ENCODE assay signal across 7 cellular contexts in the genomic region with DNA sequence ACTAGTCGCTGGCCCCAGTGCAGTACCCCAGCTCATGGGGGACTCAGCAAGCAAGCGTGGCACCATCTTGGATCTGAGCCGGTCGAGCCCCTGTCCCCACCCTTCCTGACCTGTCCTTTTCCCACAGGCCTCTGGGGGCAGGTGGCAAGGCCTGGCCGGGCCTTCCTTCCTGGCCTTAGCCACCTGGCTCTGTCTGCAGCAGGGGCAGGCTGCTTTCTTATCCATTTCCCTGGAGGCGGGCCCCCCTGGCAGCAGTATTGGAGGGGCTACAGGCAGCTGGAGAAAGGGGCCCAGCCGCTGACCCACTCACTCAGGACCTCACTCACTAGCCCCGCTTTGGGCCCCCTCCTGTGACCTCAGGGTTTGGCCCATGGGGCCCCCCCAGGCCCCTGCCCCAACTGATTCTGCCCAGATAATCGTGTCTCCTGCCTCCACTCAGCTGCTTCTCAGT. TPM values are rescaled to one million over a fixed set of nuclear protein-coding genes. Genes with fewer than 3 reads are reported as not detected.
A peak's percentile ranks its signal among the peaks of the same experiment; 100 is the strongest.
DNase-seq lines count a peak whose midpoint lies in the region; ATAC-seq, FAIRE-seq and TF ChIP-seq lines count a peak whose summit lies in the region.
"Not testable (repeated sequence)": the region's sequence is repeated elsewhere in the genome, so short reads cannot be mapped to it uniquely, and the experiment has no call there.

No MANE protein-coding gene starts in this region.

- peaks cover 16% of the 10 kb centered on the region for H3K4me1 Mint-ChIP-seq in Calu3 (ENCODE audit: low read depth, unreplicated experiment)
- H3K4me1 Mint-ChIP-seq in activated naive CD4-positive, alpha-beta T cell treated with anti-CD3 and anti-CD28 coated beads for 36 hours (ENCODE audit: low read depth) = peaks cover 31% of the 10 kb centered on the region
- not testable (repeated sequence) for H3K4me1 Mint-ChIP-seq in type B pancreatic cell (ENCODE audit: unreplicated experiment)

- H3K9me3 ChIP-seq in mammary epithelial cell (replicated peaks; ENCODE audit: insufficient read depth, low read length); HepG2 (ENCODE audit: low read length); osteoblast (ENCODE audit: low read depth, low read length): not testable (repeated sequence)

- H3K27me3 ChIP-seq in mammary epithelial cell (ENCODE audit: insufficient read depth, low read length); HepG2 (ENCODE audit: control insufficient read depth in 1 of 2, insufficient read depth in 2 of 2, low read length in 2 of 2); osteoblast (ENCODE audit: insufficient read depth, low read length): not testable (repeated sequence)

- not testable (repeated sequence) for FAIRE-seq in HepG2 (lab: Jason Lieb, UNC)

- intact Hi-C loops in Calu3 (cut with micrococcal nuclease; ENCODE audit: unreplicated experiment); activated naive CD4-positive, alpha-beta T cell treated with anti-CD3 and anti-CD28 coated beads for 36 hours (cut with micrococcal nuclease); mammary epithelial cell (cut with micrococcal nuclease); HepG2 (cut with micrococcal nuclease; ENCODE audit: unreplicated experiment): not testable (repeated sequence)

- H3K9me3 Mint-ChIP-seq in Calu3 (ENCODE audit: low read depth, unreplicated experiment); activated naive CD4-positive, alpha-beta T cell treated with anti-CD3 and anti-CD28 coated beads for 36 hours; type B pancreatic cell: not testable (repeated sequence)

- DNase-seq in Calu3; RWPE1 (ENCODE audit: low spot score); activated naive CD4-positive, alpha-beta T cell treated with anti-CD3 and anti-CD28 coated beads for 36 hours; mammary epithelial cell; HepG2 (ENCODE audit: low spot score); type B pancreatic cell (ENCODE audit: extremely low spot score, unreplicated experiment): not testable (repeated sequence)
- DNase-seq in osteoblast (ENCODE audit: insufficient read length, low spot score, missing footprints) = peak; percentile 39

- TF ChIP-seq EP300 in HepG2 (IDR thresholded peaks at IDR 0.05; ENCODE audit: low read depth in 2 of 2, low read length in 2 of 2); HepG2 (CRISPR knock-in tag; IDR thresholded peaks at IDR 0.05; ENCODE audit: borderline replicate concordance): not testable (repeated sequence)

- H3K27ac Mint-ChIP-seq in Calu3 (ENCODE audit: unreplicated experiment) = peak overlapping the region; percentile 77
- H3K27ac Mint-ChIP-seq in activated naive CD4-positive, alpha-beta T cell treated with anti-CD3 and anti-CD28 coated beads for 36 hours = peak overlapping the region; percentile 37
- not testable (repeated sequence) for H3K27ac Mint-ChIP-seq in type B pancreatic cell

- not testable (repeated sequence) for H3K4me2 ChIP-seq in mammary epithelial cell (ENCODE audit: insufficient read depth, low read depth, low read length); HepG2 (ENCODE audit: low read depth, low read length); osteoblast (ENCODE audit: insufficient read depth, low read length)

- H3K36me3 ChIP-seq in mammary epithelial cell (ENCODE audit: insufficient read depth, low read length) = not testable (repeated sequence)
- H3K36me3 ChIP-seq in HepG2 (replicated peaks in 1 of 2; ENCODE audit: control insufficient read depth in 1 of 2, insufficient read depth in 2 of 2, low read length in 2 of 2) (peaks cover 16 to 44% of the 10 kb centered on the region in 2 experiments; a peak in 4 of 5 replicates), osteoblast (ENCODE audit: insufficient read depth, low read length) (peaks cover 37% of the 10 kb centered on the region)

- peak overlapping the region; percentile 98 for H3K27ac ChIP-seq in RWPE1
- not testable (repeated sequence) for H3K27ac ChIP-seq in mammary epithelial cell (ENCODE audit: insufficient read depth, low read depth, low read length); HepG2 (ENCODE audit: extremely low read length, insufficient read depth, low read length); osteoblast (ENCODE audit: low read depth, low read length)

- dilution Hi-C loops in mammary epithelial cell (cut with HindIII; ENCODE audit: low sequenced_read_pairs) = not testable (repeated sequence)

- H2AFZ ChIP-seq in mammary epithelial cell (ENCODE audit: low read depth, low read length); HepG2 (ENCODE audit: low read length); osteoblast (ENCODE audit: low read length): not testable (repeated sequence)

- not testable (repeated sequence) for H3K4me3 Mint-ChIP-seq in Calu3 (ENCODE audit: low read depth, unreplicated experiment); activated naive CD4-positive, alpha-beta T cell treated with anti-CD3 and anti-CD28 coated beads for 36 hours
- peak overlapping the region; percentile 28 for H3K4me3 Mint-ChIP-seq in type B pancreatic cell

- not testable (repeated sequence) for H3K27me3 Mint-ChIP-seq in Calu3 (ENCODE audit: unreplicated experiment); activated naive CD4-positive, alpha-beta T cell treated with anti-CD3 and anti-CD28 coated beads for 36 hours (ENCODE audit: low read depth); type B pancreatic cell

- not testable (repeated sequence) for H4K20me1 ChIP-seq in mammary epithelial cell (ENCODE audit: insufficient read depth, low read length); HepG2 (ENCODE audit: insufficient read depth, low read length); osteoblast (ENCODE audit: insufficient read depth, low read length)

- H3K79me2 ChIP-seq in mammary epithelial cell (ENCODE audit: insufficient read depth, low read length) = peaks cover 48% of the 10 kb centered on the region
- peaks cover 29% of the 10 kb centered on the region for H3K79me2 ChIP-seq in HepG2 (ENCODE audit: insufficient read depth, low read length)
- H3K79me2 ChIP-seq in osteoblast (ENCODE audit: insufficient read depth, low read length) = peaks cover 27% of the 10 kb centered on the region

- TF ChIP-seq POLR2A in HepG2 (IDR thresholded peaks at IDR 0.05; ENCODE audit: insufficient read depth in 1 of 2, low read depth in 2 of 2, low read length in 2 of 2) = not testable (repeated sequence)

- H3K4me1 ChIP-seq in mammary epithelial cell (ENCODE audit: insufficient read depth, low read length) (peaks cover 41% of the 10 kb centered on the region), HepG2 (ENCODE audit: insufficient read depth, low read length) (peaks cover 44% of the 10 kb centered on the region), osteoblast (ENCODE audit: insufficient read depth, low read length) (peaks cover 27% of the 10 kb centered on the region)

- TF ChIP-seq RAD21 in HepG2 (CRISPR knock-in tag; IDR thresholded peaks at IDR 0.05) = not testable (repeated sequence)

- H3K36me3 Mint-ChIP-seq in Calu3 (ENCODE audit: insufficient read depth, unreplicated experiment) = peaks cover 95% of the 10 kb centered on the region
- not testable (repeated sequence) for H3K36me3 Mint-ChIP-seq in activated naive CD4-positive, alpha-beta T cell treated with anti-CD3 and anti-CD28 coated beads for 36 hours (ENCODE audit: low read depth); type B pancreatic cell

- TF ChIP-seq CTCF in Calu3 (IDR thresholded peaks at IDR 0.05; ENCODE audit: unreplicated experiment); RWPE1 (conservative IDR thresholded peaks at IDR 0.05; ENCODE audit: low read depth); mammary epithelial cell (conservative IDR thresholded peaks at IDR 0.05 in 1 of 2, IDR thresholded peaks at IDR 0.05 in 1 of 2; ENCODE audit: extremely low read depth in 1 of 2, insufficient read depth in 1 of 2, low read depth in 1 of 2, low read length in 2 of 2); HepG2 (CRISPR knock-in tag; IDR thresholded peaks at IDR 0.05); osteoblast (IDR thresholded peaks at IDR 0.05; ENCODE audit: extremely low read depth, low read depth, low read length); type B pancreatic cell (conservative IDR thresholded peaks at IDR 0.05): not testable (repeated sequence)

- 90% methylated on average over 2 of the region's 9 CpGs for WGBS in mammary epithelial cell (ENCODE audit: low coverage, missing lambda C conversion rate)
- 89% methylated on average over 7 of the region's 9 CpGs for WGBS in HepG2 (ENCODE audit: low lambda C conversion rate)

- H3K4me3 ChIP-seq in mammary epithelial cell (replicated peaks in 1 of 3; ENCODE audit: insufficient read depth in 1 of 3, low read depth in 2 of 3, low read length in 3 of 3); HepG2 (replicated peaks in 1 of 3; ENCODE audit: insufficient read depth in 1 of 3, low read depth in 2 of 3, low read length in 3 of 3); osteoblast (ENCODE audit: insufficient read depth, low read length): not testable (repeated sequence)

- ATAC-seq in HepG2 = not testable (repeated sequence)

- POLR2A ChIA-PET in RWPE1 (lab: Yijun Ruan, JAX; ENCODE audit: low non-redundant PET) = not testable (repeated sequence)
- POLR2A ChIA-PET in HepG2 (lab: Yijun Ruan, JAX) = interaction anchor here (0.6 to 10.9 kb wide), 2 partner anchors 17 to 31 kb away, joined by 3 to 154 read pairs; a partner anchor contains a TSS

- CTCF ChIA-PET in Calu3 (lab: Charles Lee) = interaction anchor here (0.7 kb wide), 1 partner anchor 748 kb away, joined by 3 read pairs; no protein-coding TSS in a partner anchor
- CTCF ChIA-PET in RWPE1 (lab: Yijun Ruan, JAX); activated naive CD4-positive, alpha-beta T cell treated with anti-CD3 and anti-CD28 coated beads for 36 hours (lab: Charles Lee); mammary epithelial cell (lab: Charles Lee; ENCODE audit: low non-redundant PET); HepG2 (lab: Yijun Ruan, JAX; ENCODE audit: low intra/inter-chr PET ratio, low total read pairs): not testable (repeated sequence)

- BruUV-seq in Calu3 (replicated peaks; lab: Mats Ljungman, UMichigan) = TSS peak; percentile 18
- BruUV-seq in mammary epithelial cell (replicated peaks; lab: Mats Ljungman, UMichigan) = TSS peak; percentile 26
- BruUV-seq in HepG2 (replicated peaks; lab: Mats Ljungman, UMichigan) = TSS peak; percentile 43

- in situ Hi-C loops in mammary epithelial cell (cut with MboI; ENCODE audit: low sequenced_read_pairs in 2 of 2); HepG2 (cut with HindIII; ENCODE audit: extremely low pct_ligation_motif_present, low pct_unique_long_range_greater_than_20kb): not testable (repeated sequence)

- not testable (repeated sequence) for H3K9ac ChIP-seq in mammary epithelial cell (ENCODE audit: insufficient read depth, low read length); HepG2 (ENCODE audit: insufficient read depth, low read depth, low read length)

RNA-seq across cellular contexts. Expression of a gene that starts 3.8 kb away (rescaled TPM):
- total RNA-seq in Calu3 (2022) (52.0 and 66.5 TPM in 2 replicates), mammary epithelial cell (10 to 100 TPM; 81.5 to 89.8 TPM), HepG2 (2016; rRNA removed; fragmentation: Illumina TruSeq; extraction: Trizol) (73.2 and 90.3 TPM in 2 replicates), osteoblast (28.3 and 36.9 TPM in 2 replicates), type B pancreatic cell (ENCODE audit: low replicate concordance) (83.6 and 113 TPM in 2 replicates)
- total RNA-seq in activated naive CD4-positive, alpha-beta T cell treated with anti-CD3 and anti-CD28 coated beads for 36 hours = 10 to 100 TPM; 48.1 to 49.7 TPM
- polyA plus RNA-seq in mammary epithelial cell (107 TPM), HepG2 (2011; rRNA removed) (72.1 and 96.1 TPM in 2 replicates)
- polyA minus RNA-seq in mammary epithelial cell = 91.3 TPM
- 20.4 and 23.5 TPM in 2 replicates for total RNA-seq in HepG2 (2016; cell fraction: cytosol; rRNA removed; fragmentation: Illumina TruSeq; extraction: Trizol; ENCODE audit: low read depth)
- total RNA-seq in HepG2 (2016; cell fraction: insoluble cytoplasmic fraction; rRNA removed; fragmentation: Illumina TruSeq; extraction: Trizol) = 74.2 and 88.0 TPM in 2 replicates
- total RNA-seq in HepG2 (2016; cell fraction: membrane; rRNA removed; fragmentation: Illumina TruSeq; extraction: Trizol) = 42.0 and 50.1 TPM in 2 replicates
- total RNA-seq in HepG2 (2016; cell fraction: nucleus; rRNA removed; fragmentation: Illumina TruSeq; extraction: Trizol) = 32.9 and 38.9 TPM in 2 replicates
- polyA plus RNA-seq in HepG2 (2011; cell fraction: cytosol; rRNA removed) = 70.6 and 104 TPM in 2 replicates
- polyA plus RNA-seq in HepG2 (2011; cell fraction: nucleus; rRNA removed) = 134 and 140 TPM in 2 replicates
- 47.7 and 58.7 TPM in 2 replicates for polyA plus RNA-seq in HepG2 (2012)
- polyA plus RNA-seq in HepG2 (2016; cell fraction: cytosol; fragmentation: Illumina TruSeq; extraction: Trizol; ENCODE audit: low read depth) = 28.9 and 30.0 TPM in 2 replicates
- 113 and 115 TPM in 2 replicates for polyA plus RNA-seq in HepG2 (2016; cell fraction: insoluble cytoplasmic fraction; fragmentation: Illumina TruSeq; extraction: Trizol; ENCODE audit: low read depth)
- polyA plus RNA-seq in HepG2 (2016; cell fraction: membrane; fragmentation: Illumina TruSeq; extraction: Trizol; ENCODE audit: low read depth) = 43.7 and 45.0 TPM in 2 replicates
- 67.4 and 74.9 TPM in 2 replicates for polyA plus RNA-seq in HepG2 (2016; cell fraction: nucleus; fragmentation: Illumina TruSeq; extraction: Trizol; ENCODE audit: insufficient read depth, low read depth)
- 58.0 and 75.1 TPM in 2 replicates for polyA minus RNA-seq in HepG2 (2011; rRNA and poly(A)+ RNA removed; ENCODE audit: low replicate concordance)
- 39.7 and 48.1 TPM in 2 replicates for polyA minus RNA-seq in HepG2 (2011; cell fraction: cytosol; rRNA and poly(A)+ RNA removed)
- 17.4 and 26.0 TPM in 2 replicates for polyA minus RNA-seq in HepG2 (2011; cell fraction: nucleus; rRNA and poly(A)+ RNA removed)

RNA-seq across cellular contexts. Expression of a gene that starts 5.8 kb away (rescaled TPM):
- total RNA-seq in Calu3 (2022) (76.7 and 97.9 TPM in 2 replicates), mammary epithelial cell (10 to 100 TPM; 24.2 to 84.5 TPM), HepG2 (2016; rRNA removed; fragmentation: Illumina TruSeq; extraction: Trizol) (85.2 and 86.6 TPM in 2 replicates), osteoblast (11.8 and 13.4 TPM in 2 replicates), type B pancreatic cell (ENCODE audit: low replicate concordance) (39.0 and 47.7 TPM in 2 replicates)
- total RNA-seq in activated naive CD4-positive, alpha-beta T cell treated with anti-CD3 and anti-CD28 coated beads for 36 hours = 10 to 100 TPM; 19.7 to 23.1 TPM
- polyA plus RNA-seq in mammary epithelial cell (98.7 TPM), HepG2 (2011; rRNA removed) (88.4 and 99.0 TPM in 2 replicates)
- 64.5 TPM for polyA minus RNA-seq in mammary epithelial cell
- 19.0 and 24.8 TPM in 2 replicates for total RNA-seq in HepG2 (2016; cell fraction: cytosol; rRNA removed; fragmentation: Illumina TruSeq; extraction: Trizol; ENCODE audit: low read depth)
- total RNA-seq in HepG2 (2016; cell fraction: insoluble cytoplasmic fraction; rRNA removed; fragmentation: Illumina TruSeq; extraction: Trizol) = 88.8 and 91.0 TPM in 2 replicates
- total RNA-seq in HepG2 (2016; cell fraction: membrane; rRNA removed; fragmentation: Illumina TruSeq; extraction: Trizol) = 28.1 and 32.1 TPM in 2 replicates
- 43.6 and 54.4 TPM in 2 replicates for total RNA-seq in HepG2 (2016; cell fraction: nucleus; rRNA removed; fragmentation: Illumina TruSeq; extraction: Trizol)
- polyA plus RNA-seq in HepG2 (2011; cell fraction: cytosol; rRNA removed) = 95.8 and 105 TPM in 2 replicates
- 168 and 180 TPM in 2 replicates for polyA plus RNA-seq in HepG2 (2011; cell fraction: nucleus; rRNA removed)
- polyA plus RNA-seq in HepG2 (2012) = 46.4 and 46.8 TPM in 2 replicates
- polyA plus RNA-seq in HepG2 (2016; cell fraction: cytosol; fragmentation: Illumina TruSeq; extraction: Trizol; ENCODE audit: low read depth) = 12.7 and 14.4 TPM in 2 replicates
- 75.6 and 81.5 TPM in 2 replicates for polyA plus RNA-seq in HepG2 (2016; cell fraction: insoluble cytoplasmic fraction; fragmentation: Illumina TruSeq; extraction: Trizol; ENCODE audit: low read depth)
- 19.5 and 21.9 TPM in 2 replicates for polyA plus RNA-seq in HepG2 (2016; cell fraction: membrane; fragmentation: Illumina TruSeq; extraction: Trizol; ENCODE audit: low read depth)
- polyA plus RNA-seq in HepG2 (2016; cell fraction: nucleus; fragmentation: Illumina TruSeq; extraction: Trizol; ENCODE audit: insufficient read depth, low read depth) = 96.1 and 107 TPM in 2 replicates
- polyA minus RNA-seq in HepG2 (2011; rRNA and poly(A)+ RNA removed; ENCODE audit: low replicate concordance) = 60.0 and 64.5 TPM in 2 replicates
- polyA minus RNA-seq in HepG2 (2011; cell fraction: cytosol; rRNA and poly(A)+ RNA removed) = 19.9 and 28.0 TPM in 2 replicates
- 31.8 and 36.4 TPM in 2 replicates for polyA minus RNA-seq in HepG2 (2011; cell fraction: nucleus; rRNA and poly(A)+ RNA removed)

RNA-seq across cellular contexts. Expression of a gene that starts 16.5 kb away (rescaled TPM):
- total RNA-seq in Calu3 (2022) (30.6 and 33.0 TPM in 2 replicates), mammary epithelial cell (10 to 100 TPM; 39.7 to 44.0 TPM), HepG2 (2016; rRNA removed; fragmentation: Illumina TruSeq; extraction: Trizol) (37.3 and 44.9 TPM in 2 replicates), osteoblast (29.8 and 31.1 TPM in 2 replicates), type B pancreatic cell (ENCODE audit: low replicate concordance) (71.1 and 113 TPM in 2 replicates)
- 10 to 100 TPM; 73.8 to 75.1 TPM for total RNA-seq in activated naive CD4-positive, alpha-beta T cell treated with anti-CD3 and anti-CD28 coated beads for 36 hours
- polyA plus RNA-seq in mammary epithelial cell (45.9 TPM), HepG2 (2011; rRNA removed) (26.6 and 28.0 TPM in 2 replicates)
- 3.9 TPM for polyA minus RNA-seq in mammary epithelial cell
- 6.6 and 7.1 TPM in 2 replicates for total RNA-seq in HepG2 (2016; cell fraction: cytosol; rRNA removed; fragmentation: Illumina TruSeq; extraction: Trizol; ENCODE audit: low read depth)
- 39.7 and 44.6 TPM in 2 replicates for total RNA-seq in HepG2 (2016; cell fraction: insoluble cytoplasmic fraction; rRNA removed; fragmentation: Illumina TruSeq; extraction: Trizol)
- 24.7 and 27.8 TPM in 2 replicates for total RNA-seq in HepG2 (2016; cell fraction: membrane; rRNA removed; fragmentation: Illumina TruSeq; extraction: Trizol)
- total RNA-seq in HepG2 (2016; cell fraction: nucleus; rRNA removed; fragmentation: Illumina TruSeq; extraction: Trizol) = 21.3 and 22.5 TPM in 2 replicates
- polyA plus RNA-seq in HepG2 (2011; cell fraction: cytosol; rRNA removed) = 17.4 and 25.5 TPM in 2 replicates
- polyA plus RNA-seq in HepG2 (2011; cell fraction: nucleus; rRNA removed) = 12.1 and 20.0 TPM in 2 replicates
- polyA plus RNA-seq in HepG2 (2012) = 25.1 and 29.3 TPM in 2 replicates
- 6.4 and 7.2 TPM in 2 replicates for polyA plus RNA-seq in HepG2 (2016; cell fraction: cytosol; fragmentation: Illumina TruSeq; extraction: Trizol; ENCODE audit: low read depth)
- 49.7 and 49.8 TPM in 2 replicates for polyA plus RNA-seq in HepG2 (2016; cell fraction: insoluble cytoplasmic fraction; fragmentation: Illumina TruSeq; extraction: Trizol; ENCODE audit: low read depth)
- 20.1 and 20.8 TPM in 2 replicates for polyA plus RNA-seq in HepG2 (2016; cell fraction: membrane; fragmentation: Illumina TruSeq; extraction: Trizol; ENCODE audit: low read depth)
- 41.4 and 42.1 TPM in 2 replicates for polyA plus RNA-seq in HepG2 (2016; cell fraction: nucleus; fragmentation: Illumina TruSeq; extraction: Trizol; ENCODE audit: insufficient read depth, low read depth)
- 5.1 and 25.2 TPM in 2 replicates for polyA minus RNA-seq in HepG2 (2011; rRNA and poly(A)+ RNA removed; ENCODE audit: low replicate concordance)
- 3.8 and 5.5 TPM in 2 replicates for polyA minus RNA-seq in HepG2 (2011; cell fraction: cytosol; rRNA and poly(A)+ RNA removed)
- 12.1 and 14.0 TPM in 2 replicates for polyA minus RNA-seq in HepG2 (2011; cell fraction: nucleus; rRNA and poly(A)+ RNA removed)

RNA-seq across cellular contexts. Expression of a gene that starts 30.5 kb away (rescaled TPM):
- total RNA-seq in Calu3 (2022) (23.1 and 27.8 TPM in 2 replicates), mammary epithelial cell (10 to 100 TPM; 31.5 to 33.0 TPM), HepG2 (2016; rRNA removed; fragmentation: Illumina TruSeq; extraction: Trizol) (21.3 and 30.0 TPM in 2 replicates), osteoblast (36.5 and 39.8 TPM in 2 replicates), type B pancreatic cell (ENCODE audit: low replicate concordance) (33.7 and 35.8 TPM in 2 replicates)
- 10 to 100 TPM; 31.5 to 34.5 TPM for total RNA-seq in activated naive CD4-positive, alpha-beta T cell treated with anti-CD3 and anti-CD28 coated beads for 36 hours
- polyA plus RNA-seq in mammary epithelial cell (25.8 TPM), HepG2 (2011; rRNA removed) (41.4 and 48.7 TPM in 2 replicates)
- 2.1 TPM for polyA minus RNA-seq in mammary epithelial cell
- 6.9 and 9.1 TPM in 2 replicates for total RNA-seq in HepG2 (2016; cell fraction: cytosol; rRNA removed; fragmentation: Illumina TruSeq; extraction: Trizol; ENCODE audit: low read depth)
- total RNA-seq in HepG2 (2016; cell fraction: insoluble cytoplasmic fraction; rRNA removed; fragmentation: Illumina TruSeq; extraction: Trizol) = 23.5 and 29.4 TPM in 2 replicates
- total RNA-seq in HepG2 (2016; cell fraction: membrane; rRNA removed; fragmentation: Illumina TruSeq; extraction: Trizol) = 8.9 and 9.2 TPM in 2 replicates
- 10.0 and 12.6 TPM in 2 replicates for total RNA-seq in HepG2 (2016; cell fraction: nucleus; rRNA removed; fragmentation: Illumina TruSeq; extraction: Trizol)
- polyA plus RNA-seq in HepG2 (2011; cell fraction: cytosol; rRNA removed) = 48.8 and 53.2 TPM in 2 replicates
- polyA plus RNA-seq in HepG2 (2011; cell fraction: nucleus; rRNA removed) = 21.0 and 23.2 TPM in 2 replicates
- polyA plus RNA-seq in HepG2 (2012) = 38.1 and 41.7 TPM in 2 replicates
- 3.6 and 4.1 TPM in 2 replicates for polyA plus RNA-seq in HepG2 (2016; cell fraction: cytosol; fragmentation: Illumina TruSeq; extraction: Trizol; ENCODE audit: low read depth)
- polyA plus RNA-seq in HepG2 (2016; cell fraction: insoluble cytoplasmic fraction; fragmentation: Illumina TruSeq; extraction: Trizol; ENCODE audit: low read depth) = 24.4 and 26.5 TPM in 2 replicates
- 5.5 and 6.2 TPM in 2 replicates for polyA plus RNA-seq in HepG2 (2016; cell fraction: membrane; fragmentation: Illumina TruSeq; extraction: Trizol; ENCODE audit: low read depth)
- polyA plus RNA-seq in HepG2 (2016; cell fraction: nucleus; fragmentation: Illumina TruSeq; extraction: Trizol; ENCODE audit: insufficient read depth, low read depth) = 15.9 and 18.0 TPM in 2 replicates
- 10.6 and 40.6 TPM in 2 replicates for polyA minus RNA-seq in HepG2 (2011; rRNA and poly(A)+ RNA removed; ENCODE audit: low replicate concordance)
- 14.9 and 18.3 TPM in 2 replicates for polyA minus RNA-seq in HepG2 (2011; cell fraction: cytosol; rRNA and poly(A)+ RNA removed)
- 16.9 and 25.7 TPM in 2 replicates for polyA minus RNA-seq in HepG2 (2011; cell fraction: nucleus; rRNA and poly(A)+ RNA removed)

RNA-seq across cellular contexts. Expression of a gene that starts 51.5 kb away (rescaled TPM):
- total RNA-seq in Calu3 (2022) = 32.4 and 36.5 TPM in 2 replicates
- 10 to 100 TPM; 21.8 to 22.6 TPM for total RNA-seq in activated naive CD4-positive, alpha-beta T cell treated with anti-CD3 and anti-CD28 coated beads for 36 hours
- 10 to 100 TPM; 38.0 to 59.9 TPM for total RNA-seq in mammary epithelial cell
- polyA plus RNA-seq in mammary epithelial cell = 37.0 TPM
- polyA minus RNA-seq in mammary epithelial cell = 65.2 TPM
- total RNA-seq in HepG2 (2016; rRNA removed; fragmentation: Illumina TruSeq; extraction: Trizol) = 28.5 and 36.3 TPM in 2 replicates
- total RNA-seq in HepG2 (2016; cell fraction: cytosol; rRNA removed; fragmentation: Illumina TruSeq; extraction: Trizol; ENCODE audit: low read depth) = 7.3 and 7.8 TPM in 2 replicates
- total RNA-seq in HepG2 (2016; cell fraction: insoluble cytoplasmic fraction; rRNA removed; fragmentation: Illumina TruSeq; extraction: Trizol) = 27.5 and 30.2 TPM in 2 replicates
- total RNA-seq in HepG2 (2016; cell fraction: membrane; rRNA removed; fragmentation: Illumina TruSeq; extraction: Trizol) = 23.8 and 29.0 TPM in 2 replicates
- 16.4 and 21.2 TPM in 2 replicates for total RNA-seq in HepG2 (2016; cell fraction: nucleus; rRNA removed; fragmentation: Illumina TruSeq; extraction: Trizol)
- polyA plus RNA-seq in HepG2 (2011; rRNA removed) = 14.2 and 14.8 TPM in 2 replicates
- polyA plus RNA-seq in HepG2 (2011; cell fraction: cytosol; rRNA removed) = 9.6 and 12.3 TPM in 2 replicates
- polyA plus RNA-seq in HepG2 (2011; cell fraction: nucleus; rRNA removed) = 10.0 and 12.4 TPM in 2 replicates
- 16.3 and 19.1 TPM in 2 replicates for polyA plus RNA-seq in HepG2 (2012)
- 11.2 and 13.3 TPM in 2 replicates for polyA plus RNA-seq in HepG2 (2016; cell fraction: cytosol; fragmentation: Illumina TruSeq; extraction: Trizol; ENCODE audit: low read depth)
- polyA plus RNA-seq in HepG2 (2016; cell fraction: insoluble cytoplasmic fraction; fragmentation: Illumina TruSeq; extraction: Trizol; ENCODE audit: low read depth) = 33.1 and 41.5 TPM in 2 replicates
- polyA plus RNA-seq in HepG2 (2016; cell fraction: membrane; fragmentation: Illumina TruSeq; extraction: Trizol; ENCODE audit: low read depth) = 21.3 and 28.9 TPM in 2 replicates
- polyA plus RNA-seq in HepG2 (2016; cell fraction: nucleus; fragmentation: Illumina TruSeq; extraction: Trizol; ENCODE audit: insufficient read depth, low read depth) = 32.1 and 36.1 TPM in 2 replicates
- 9.7 and 21.5 TPM in 2 replicates for polyA minus RNA-seq in HepG2 (2011; rRNA and poly(A)+ RNA removed; ENCODE audit: low replicate concordance)
- 18.6 and 21.7 TPM in 2 replicates for polyA minus RNA-seq in HepG2 (2011; cell fraction: cytosol; rRNA and poly(A)+ RNA removed)
- 12.0 and 20.3 TPM in 2 replicates for polyA minus RNA-seq in HepG2 (2011; cell fraction: nucleus; rRNA and poly(A)+ RNA removed)
- 41.5 and 42.0 TPM in 2 replicates for total RNA-seq in osteoblast
- total RNA-seq in type B pancreatic cell (ENCODE audit: low replicate concordance) = 39.6 and 44.3 TPM in 2 replicates
